Comparison of ENCODE assay signal across 9 cellular contexts in genomic region chr10:72218329-72218728, GRCh38. TPM values are rescaled to one million over a fixed set of nuclear protein-coding genes. Genes with fewer than 3 reads are reported as not detected.
A peak's percentile ranks its signal among the peaks of the same experiment; 100 is the strongest.
DNase-seq lines count a peak whose midpoint lies in the region; ATAC-seq and TF ChIP-seq lines count a peak whose summit lies in the region.
"Had no signal": no experiment of that assay in that cellular context is flagged by ENCODE, and none has a peak within 500 bp of the region (broad histone marks: within the 10 kb centered on the region; RNA-seq: fewer than 3 reads in every experiment).

No MANE protein-coding gene starts in this region.

- H3K9me2 ChIP-seq in PC-3 (replicated peaks; ENCODE audit: low read length), result no peaks in the 10 kb centered on the region

- H3K9ac ChIP-seq in PC-3 (ENCODE audit: low read length), result no peak overlapping the region

- BruUV-seq in PC-3 (replicated peaks; lab: Mats Ljungman, UMichigan), result TSS peak; percentile 2

- peaks cover 15% of the 10 kb centered on the region; the same call in 1 of the 2 replicates for H3K4me1 ChIP-seq in PC-3 (ENCODE audit: insufficient read depth, low read length)
- H3K4me1 ChIP-seq in gastroesophageal sphincter, result peaks cover 0 to 86% (median 24%) of the 10 kb centered on the region in 3 donors

- CTCF ChIA-PET in PC-3 (lab: Charles Lee), result no interaction called here

- H4K20me1 ChIP-seq in PC-3 (ENCODE audit: low read length), result no peaks in the 10 kb centered on the region

- H3K4me2 ChIP-seq in PC-3 (ENCODE audit: low read length), result peak overlapping the region; percentile 26; the same call in 1 of the 2 replicates

- DNase-seq in PC-3 (no peak), DMS 273 (lab: John Stamatoyannopoulos, UW; ENCODE audit: unreplicated experiment) (no peak), ecto neural progenitor cell (ENCODE audit: low spot score) (no peak), HuH-7 (ENCODE audit: low spot score) (no peak)
- no peak for DNase-seq in stimulated activated naive CD8-positive, alpha-beta T cell treated with anti-CD3 and anti-CD28 coated beads, Interleukin-15, Interleukin-2, amounts not matched to agents 100 U/mL and 50 U/mL, for 24 hours
- DNase-seq: kidney glomerular epithelial cell had no signal

- peaks cover 51% of the 10 kb centered on the region for H3K79me2 ChIP-seq in PC-3 (ENCODE audit: low read length)

- H2AFZ ChIP-seq in PC-3 (ENCODE audit: low read length), result no peak overlapping the region

- peak; percentile 23 for ATAC-seq in GM18867 (IDR thresholded peaks at IDR 0.05; ENCODE audit: unreplicated experiment)
- ATAC-seq in PC-3, result no peak
- ATAC-seq in gastroesophageal sphincter, result no peak
- peak; percentile 74 for ATAC-seq in stimulated activated naive CD8-positive, alpha-beta T cell treated with anti-CD3 and anti-CD28 coated beads, Interleukin-15, Interleukin-2, amounts not matched to agents 100 U/mL and 50 U/mL, for 24 hours

- no peaks in the 10 kb centered on the region for H3F3A ChIP-seq in PC-3 (ENCODE audit: low read length, unreplicated experiment)

- TF ChIP-seq POLR2A in gastroesophageal sphincter (IDR thresholded peaks at IDR 0.05), result no peak

- intact Hi-C loops in PC-3 (cut with micrococcal nuclease), result no loop called here

- no peak overlapping the region for H3K27ac ChIP-seq in PC-3 (ENCODE audit: low read length)
- H3K27ac ChIP-seq in gastroesophageal sphincter, result peak overlapping the region; percentile 43 to 99 (median 86)
- H3K27ac ChIP-seq: SJSA1 had no signal

- H3K4me3 ChIP-seq in PC-3 (ENCODE audit: low read length) (no peak overlapping the region), gastroesophageal sphincter (peak overlapping the region in 1 of 2 donors; percentile 9)
- H3K4me3 ChIP-seq: SJSA1 had no signal

- H3K27me3 ChIP-seq in PC-3 (ENCODE audit: low read length) (no peaks in the 10 kb centered on the region), gastroesophageal sphincter (no peaks in the 10 kb centered on the region)
- H3K27me3 ChIP-seq: SJSA1 had no signal

- H3K9me3 ChIP-seq in PC-3 (ENCODE audit: low read length) (no peaks in the 10 kb centered on the region), gastroesophageal sphincter (no peaks in the 10 kb centered on the region)
- H3K9me3 ChIP-seq: SJSA1 had no signal

- WGBS in gastroesophageal sphincter (ENCODE audit: low coverage in 1 of 2), 2 donors, result 24 to 36% methylated on average over 1 of the region's 1 CpG

- POLR2A ChIA-PET in PC-3 (lab: Charles Lee; ENCODE audit: unreplicated experiment), result no interaction called here

- TF ChIP-seq CTCF in PC-3 (conservative IDR thresholded peaks at IDR 0.05; ENCODE audit: low read depth, low read length), result no peak
- TF ChIP-seq CTCF in gastroesophageal sphincter (IDR thresholded peaks at IDR 0.05), result no peak

- no peak for TF ChIP-seq EP300 in gastroesophageal sphincter (IDR thresholded peaks at IDR 0.05)

- H3K36me3 ChIP-seq in PC-3 (ENCODE audit: low read depth, low read length) (no peaks in the 10 kb centered on the region), gastroesophageal sphincter (peaks cover 0 to 18% of the 10 kb centered on the region in 2 donors)

RNA-seq across cellular contexts. Expression of gene ASCC1, which starts 2.3 kb away (rescaled TPM):
- total RNA-seq in PC-3 (2014; rRNA removed) (15.7 and 24.3 TPM in 2 replicates), gastroesophageal sphincter (10 to 100 TPM; 24.4 to 42.4 (median 35.2) TPM)

RNA-seq across cellular contexts. Expression of gene ANAPC16, which starts 2.5 kb away (rescaled TPM):
- total RNA-seq in PC-3 (2014; rRNA removed) (19.2 and 23.9 TPM in 2 replicates), gastroesophageal sphincter (100 to 1,000 TPM; 133 to 196 (median 156) TPM)

RNA-seq across cellular contexts. Expression of gene DDIT4, which starts 55.4 kb away (rescaled TPM):
- total RNA-seq in PC-3 (2014; rRNA removed) (68.9 and 94.2 TPM in 2 replicates), gastroesophageal sphincter (100 to 1,000 TPM; 129 to 189 (median 133) TPM)

Comparison
In these comparisons a context has a peak if more than half of its experiments do, and no peak if none do; other contexts are left out.
1. ATAC-seq: peak in GM18867 (single experiment) and stimulated activated naive CD8-positive, alpha-beta T cell treated with anti-CD3 and anti-CD28 coated beads, Interleukin-15, Interleukin-2, amounts not matched to agents 100 U/mL and 50 U/mL, for 24 hours (single experiment); none in PC-3 (single experiment) and gastroesophageal sphincter (single experiment).